1 cellular context compared by ENCODE assay signal in the genomic region with DNA sequence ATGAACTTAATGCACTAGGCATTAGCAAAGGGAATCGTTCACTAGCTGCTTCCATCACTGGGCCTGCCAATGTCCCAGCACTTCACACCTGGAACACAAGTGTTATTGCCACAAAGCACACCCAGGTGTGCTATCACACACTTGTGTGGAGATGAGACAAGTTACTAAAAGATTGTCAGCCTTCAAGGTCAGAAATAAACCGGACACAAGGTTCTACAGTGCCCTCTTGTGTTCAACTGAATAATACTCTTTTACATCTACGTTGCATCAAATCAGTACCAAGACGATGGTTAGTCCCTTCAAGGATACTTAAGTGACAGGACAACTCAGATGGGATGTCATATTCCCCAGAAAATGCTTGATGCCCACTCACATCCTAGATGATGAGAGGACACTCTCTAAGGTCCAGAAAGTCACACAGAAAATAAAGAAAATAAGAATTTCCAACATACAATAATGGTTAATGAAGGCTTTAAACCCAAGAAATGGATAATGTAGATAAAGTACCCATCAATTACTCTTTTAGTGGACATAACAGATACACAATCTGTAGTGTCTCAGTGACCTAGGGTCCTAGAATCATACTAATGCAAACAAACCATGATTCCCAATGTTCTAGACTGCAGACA.
TF ChIP-seq lines count a peak whose summit lies in the region.

No MANE protein-coding gene starts in this region.

TF ChIP-seq in WTC11, 78 proteins besides CTCF, POLR2A, EP300 and RAD21 (continued from another document):
- TF ChIP-seq, protein P1, sequence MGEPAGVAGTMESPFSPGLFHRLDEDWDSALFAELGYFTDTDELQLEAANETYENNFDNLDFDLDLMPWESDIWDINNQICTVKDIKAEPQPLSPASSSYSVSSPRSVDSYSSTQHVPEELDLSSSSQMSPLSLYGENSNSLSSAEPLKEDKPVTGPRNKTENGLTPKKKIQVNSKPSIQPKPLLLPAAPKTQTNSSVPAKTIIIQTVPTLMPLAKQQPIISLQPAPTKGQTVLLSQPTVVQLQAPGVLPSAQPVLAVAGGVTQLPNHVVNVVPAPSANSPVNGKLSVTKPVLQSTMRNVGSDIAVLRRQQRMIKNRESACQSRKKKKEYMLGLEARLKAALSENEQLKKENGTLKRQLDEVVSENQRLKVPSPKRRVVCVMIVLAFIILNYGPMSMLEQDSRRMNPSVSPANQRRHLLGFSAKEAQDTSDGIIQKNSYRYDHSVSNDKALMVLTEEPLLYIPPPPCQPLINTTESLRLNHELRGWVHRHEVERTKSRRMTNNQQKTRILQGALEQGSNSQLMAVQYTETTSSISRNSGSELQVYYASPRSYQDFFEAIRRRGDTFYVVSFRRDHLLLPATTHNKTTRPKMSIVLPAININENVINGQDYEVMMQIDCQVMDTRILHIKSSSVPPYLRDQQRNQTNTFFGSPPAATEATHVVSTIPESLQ (CRISPR knock-in tag; IDR thresholded peaks at IDR 0.05): no peak
- TF ChIP-seq, protein P2, sequence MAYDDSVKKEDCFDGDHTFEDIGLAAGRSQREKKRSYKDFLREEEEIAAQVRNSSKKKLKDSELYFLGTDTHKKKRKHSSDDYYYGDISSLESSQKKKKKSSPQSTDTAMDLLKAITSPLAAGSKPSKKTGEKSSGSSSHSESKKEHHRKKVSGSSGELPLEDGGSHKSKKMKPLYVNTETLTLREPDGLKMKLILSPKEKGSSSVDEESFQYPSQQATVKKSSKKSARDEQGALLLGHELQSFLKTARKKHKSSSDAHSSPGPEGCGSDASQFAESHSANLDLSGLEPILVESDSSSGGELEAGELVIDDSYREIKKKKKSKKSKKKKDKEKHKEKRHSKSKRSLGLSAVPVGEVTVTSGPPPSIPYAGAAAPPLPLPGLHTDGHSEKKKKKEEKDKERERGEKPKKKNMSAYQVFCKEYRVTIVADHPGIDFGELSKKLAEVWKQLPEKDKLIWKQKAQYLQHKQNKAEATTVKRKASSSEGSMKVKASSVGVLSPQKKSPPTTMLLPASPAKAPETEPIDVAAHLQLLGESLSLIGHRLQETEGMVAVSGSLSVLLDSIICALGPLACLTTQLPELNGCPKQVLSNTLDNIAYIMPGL (CRISPR knock-in tag; IDR thresholded peaks at IDR 0.05): no peak
- TF ChIP-seq NFYB (CRISPR knock-in tag; conservative IDR thresholded peaks at IDR 0.05; ENCODE audit: low read depth) (no peak), ETV6 (CRISPR knock-in tag; IDR thresholded peaks at IDR 0.05) (no peak)
- TF ChIP-seq, protein P3, sequence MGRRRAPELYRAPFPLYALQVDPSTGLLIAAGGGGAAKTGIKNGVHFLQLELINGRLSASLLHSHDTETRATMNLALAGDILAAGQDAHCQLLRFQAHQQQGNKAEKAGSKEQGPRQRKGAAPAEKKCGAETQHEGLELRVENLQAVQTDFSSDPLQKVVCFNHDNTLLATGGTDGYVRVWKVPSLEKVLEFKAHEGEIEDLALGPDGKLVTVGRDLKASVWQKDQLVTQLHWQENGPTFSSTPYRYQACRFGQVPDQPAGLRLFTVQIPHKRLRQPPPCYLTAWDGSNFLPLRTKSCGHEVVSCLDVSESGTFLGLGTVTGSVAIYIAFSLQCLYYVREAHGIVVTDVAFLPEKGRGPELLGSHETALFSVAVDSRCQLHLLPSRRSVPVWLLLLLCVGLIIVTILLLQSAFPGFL (CRISPR knock-in tag; IDR thresholded peaks at IDR 0.05; ENCODE audit: borderline replicate concordance): no peak
- TF ChIP-seq, protein P4, sequence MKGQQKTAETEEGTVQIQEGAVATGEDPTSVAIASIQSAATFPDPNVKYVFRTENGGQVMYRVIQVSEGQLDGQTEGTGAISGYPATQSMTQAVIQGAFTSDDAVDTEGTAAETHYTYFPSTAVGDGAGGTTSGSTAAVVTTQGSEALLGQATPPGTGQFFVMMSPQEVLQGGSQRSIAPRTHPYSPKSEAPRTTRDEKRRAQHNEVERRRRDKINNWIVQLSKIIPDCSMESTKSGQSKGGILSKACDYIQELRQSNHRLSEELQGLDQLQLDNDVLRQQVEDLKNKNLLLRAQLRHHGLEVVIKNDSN (CRISPR knock-in tag; IDR thresholded peaks at IDR 0.05): no peak
